ENCODE assay signal across 16 cellular contexts in genomic region chr15:36798366-36798765, GRCh38.
DNase-seq lines count a peak whose midpoint lies in the region; ATAC-seq and TF ChIP-seq lines count a peak whose summit lies in the region.
"Had no signal": no experiment of that assay in that cellular context is flagged by ENCODE, and none has a peak within 500 bp of the region (broad histone marks: within the 10 kb centered on the region; RNA-seq: fewer than 3 reads in every experiment).

No MANE protein-coding gene starts in this region.

- peaks cover 5% of the 10 kb centered on the region for H3K36me3 Mint-ChIP-seq in WTC11

- H3K27me3 ChIP-seq in Panc1 (ENCODE audit: control insufficient read depth, insufficient read depth, low read length) (no peaks in the 10 kb centered on the region), skeletal muscle satellite cell (ENCODE audit: control insufficient read depth, insufficient read depth, low read length) (no peaks in the 10 kb centered on the region)
- H3K27me3 ChIP-seq: right lobe of liver had no signal

- DNase-seq in EL: peak; percentile 89
- DNase-seq in Panc1 (ENCODE audit: low read depth, low spot score): no peak
- DNase-seq in fibroblast of villous mesenchyme (ENCODE audit: low read depth): peak; percentile 54
- DNase-seq in activated effector memory CD4-positive, alpha-beta T cell treated with anti-CD3 and anti-CD28 coated beads, Interleukin-2, amount 50 U/mL, for 16 hours: no peak
- no peak for DNase-seq in activated CD4-positive, alpha-beta T cell treated with anti-CD3 and anti-CD28 coated beads for 4 hours
- DNase-seq in islet precursor cell: no peak
- DNase-seq in WTC11 (ENCODE audit: low spot score): no peak
- DNase-seq: CD4-positive, CD25-positive, alpha-beta regulatory T cell; NCI-H1694 treated with DMSO at 0.1 percent for 48 hours; NCI-H510A treated with DMSO at 0.1 percent for 48 hours; right lobe of liver; stimulated activated CD4-positive, alpha-beta T cell treated with anti-CD3 and anti-CD28 coated beads, Interleukin-4, amount 100 ng/mL, for 4 hours; trophoblast cell had no signal

- no peaks in the 10 kb centered on the region for H3K27me3 Mint-ChIP-seq in WTC11 (ENCODE audit: low read depth)
- H3K27me3 Mint-ChIP-seq: CD4-positive, CD25-positive, alpha-beta regulatory T cell had no signal

- in situ Hi-C loops in Panc1 (cut with HindIII; ENCODE audit: low pct_unique_long_range_greater_than_20kb, low sequenced_read_pairs): no loop called here

- intact Hi-C loops in Panc1 (cut with micrococcal nuclease; ENCODE audit: unreplicated experiment): no loop called here

- peaks cover 12% of the 10 kb centered on the region for H3K4me1 Mint-ChIP-seq in WTC11
- H3K4me1 Mint-ChIP-seq: CD4-positive, CD25-positive, alpha-beta regulatory T cell; nephron had no signal

- no peaks in the 10 kb centered on the region for H3K36me3 ChIP-seq in Panc1 (ENCODE audit: control insufficient read depth, insufficient read depth, low read length)
- H3K36me3 ChIP-seq in skeletal muscle satellite cell (ENCODE audit: insufficient read depth, low read length): no peaks in the 10 kb centered on the region
- H3K36me3 ChIP-seq: right lobe of liver had no signal

- no peak overlapping the region for H3K9ac ChIP-seq in skeletal muscle satellite cell (ENCODE audit: low read depth, low read length)

- H3K4me3 Mint-ChIP-seq in WTC11: no peak overlapping the region
- H3K4me3 Mint-ChIP-seq: CD4-positive, CD25-positive, alpha-beta regulatory T cell; nephron had no signal

- H3K27ac Mint-ChIP-seq in WTC11: no peak overlapping the region
- H3K27ac Mint-ChIP-seq: CD4-positive, CD25-positive, alpha-beta regulatory T cell; nephron had no signal

- CTCF ChIA-PET in Panc1 (lab: Charles Lee): no interaction called here
- CTCF ChIA-PET in WTC11 (lab: Charles Lee): no interaction called here

- H3K4me1 ChIP-seq in Panc1 (ENCODE audit: control insufficient read depth, insufficient read depth, low read length): peaks cover 3% of the 10 kb centered on the region; the same call in 1 of the 2 replicates
- peaks cover 11% of the 10 kb centered on the region for H3K4me1 ChIP-seq in skeletal muscle satellite cell (ENCODE audit: control insufficient read depth, insufficient read depth, low read length)

- H3K9me3 ChIP-seq in Panc1 (ENCODE audit: control insufficient read depth, insufficient read depth, low read depth, low read length): no peaks in the 10 kb centered on the region
- H3K9me3 ChIP-seq in skeletal muscle satellite cell (replicated peaks; ENCODE audit: low read length): no peaks in the 10 kb centered on the region
- H3K9me3 ChIP-seq: right lobe of liver had no signal

- H3K4me3 ChIP-seq in Panc1 (ENCODE audit: low read depth in 2 of 2, low read length in 2 of 2): no peak overlapping the region
- H3K4me3 ChIP-seq in fibroblast of villous mesenchyme (ENCODE audit: low read depth, low read length): no peak overlapping the region
- no peak overlapping the region for H3K4me3 ChIP-seq in skeletal muscle satellite cell (ENCODE audit: low read length)
- H3K4me3 ChIP-seq: lung, right lobe of liver had no signal

- H3K9me3 Mint-ChIP-seq in WTC11: peaks cover 11% of the 10 kb centered on the region
- H3K9me3 Mint-ChIP-seq: nephron had no signal

- BruUV-seq in Panc1 (replicated peaks; lab: Mats Ljungman, UMichigan): no TSS peak

- peak overlapping the region; percentile 71; the same call in 1 of the 2 replicates for H3K27ac ChIP-seq in Panc1 (ENCODE audit: low read length)
- H3K27ac ChIP-seq: right lobe of liver had no signal

- TF ChIP-seq CTCF in Panc1 (IDR thresholded peaks at IDR 0.05) (no peak), fibroblast of villous mesenchyme (IDR thresholded peaks at IDR 0.05; ENCODE audit: insufficient read depth, low read depth, low read length) (no peak), WTC11 (IDR thresholded peaks at IDR 0.05) (no peak)

- H3K4me2 ChIP-seq in skeletal muscle satellite cell (ENCODE audit: low read length): peak overlapping the region; percentile 8

- POLR2A ChIA-PET in Panc1 (lab: Charles Lee) (interaction anchor here (0.7 kb wide), 1 partner anchor 1114 kb away, joined by 22 read pairs; no protein-coding TSS in a partner anchor), WTC11 (lab: Charles Lee) (no interaction called here)

- ATAC-seq in Panc1 (no peak), WTC11 (no peak)

TF ChIP-seq in WTC11, 78 proteins besides CTCF, POLR2A, EP300 and RAD21:
- no peak for TF ChIP-seq CDX4 (CRISPR knock-in tag; IDR thresholded peaks at IDR 0.05; ENCODE audit: borderline replicate concordance)
- TF ChIP-seq MYBL2 (CRISPR knock-in tag; IDR thresholded peaks at IDR 0.05): no peak
- TF ChIP-seq ATF3 (CRISPR knock-in tag; conservative IDR thresholded peaks at IDR 0.05): no peak
- no peak for TF ChIP-seq SOX15 (CRISPR knock-in tag; IDR thresholded peaks at IDR 0.05)
- TF ChIP-seq ZNF317 (CRISPR knock-in tag; IDR thresholded peaks at IDR 0.05; ENCODE audit: borderline replicate concordance, low read depth): no peak
- TF ChIP-seq NR2C2 (CRISPR knock-in tag; IDR thresholded peaks at IDR 0.05): no peak
- no peak for TF ChIP-seq FOXK1 (CRISPR knock-in tag; IDR thresholded peaks at IDR 0.05)
- TF ChIP-seq USF2 (CRISPR knock-in tag; IDR thresholded peaks at IDR 0.05): no peak
- TF ChIP-seq CBFB (CRISPR knock-in tag; IDR thresholded peaks at IDR 0.05; ENCODE audit: low read depth): no peak
- TF ChIP-seq ZMAT4 (CRISPR knock-in tag; IDR thresholded peaks at IDR 0.05): no peak
- TF ChIP-seq TEAD4 (CRISPR knock-in tag; IDR thresholded peaks at IDR 0.05): no peak
- TF ChIP-seq GABPB1 (CRISPR knock-in tag; IDR thresholded peaks at IDR 0.05): no peak
- no peak for TF ChIP-seq OVOL2 (CRISPR knock-in tag; IDR thresholded peaks at IDR 0.05; ENCODE audit: borderline replicate concordance)
- no peak for TF ChIP-seq SP1 (CRISPR knock-in tag; conservative IDR thresholded peaks at IDR 0.05)
- no peak for TF ChIP-seq PREB (CRISPR knock-in tag; IDR thresholded peaks at IDR 0.05; ENCODE audit: borderline replicate concordance)
- no peak for TF ChIP-seq ZNF121 (CRISPR knock-in tag; IDR thresholded peaks at IDR 0.05)

Comparison
In these comparisons a context has a peak if more than half of its experiments do, and no peak if none do; other contexts are left out.
1. DNase-seq: peak in EL (single experiment) and fibroblast of villous mesenchyme (single experiment); none in Panc1 (single experiment), activated effector memory CD4-positive, alpha-beta T cell treated with anti-CD3 and anti-CD28 coated beads, Interleukin-2, amount 50 U/mL, for 16 hours (single experiment), activated CD4-positive, alpha-beta T cell treated with anti-CD3 and anti-CD28 coated beads for 4 hours (0 of 2), islet precursor cell (single experiment) and WTC11 (single experiment).